In the genomic region with DNA sequence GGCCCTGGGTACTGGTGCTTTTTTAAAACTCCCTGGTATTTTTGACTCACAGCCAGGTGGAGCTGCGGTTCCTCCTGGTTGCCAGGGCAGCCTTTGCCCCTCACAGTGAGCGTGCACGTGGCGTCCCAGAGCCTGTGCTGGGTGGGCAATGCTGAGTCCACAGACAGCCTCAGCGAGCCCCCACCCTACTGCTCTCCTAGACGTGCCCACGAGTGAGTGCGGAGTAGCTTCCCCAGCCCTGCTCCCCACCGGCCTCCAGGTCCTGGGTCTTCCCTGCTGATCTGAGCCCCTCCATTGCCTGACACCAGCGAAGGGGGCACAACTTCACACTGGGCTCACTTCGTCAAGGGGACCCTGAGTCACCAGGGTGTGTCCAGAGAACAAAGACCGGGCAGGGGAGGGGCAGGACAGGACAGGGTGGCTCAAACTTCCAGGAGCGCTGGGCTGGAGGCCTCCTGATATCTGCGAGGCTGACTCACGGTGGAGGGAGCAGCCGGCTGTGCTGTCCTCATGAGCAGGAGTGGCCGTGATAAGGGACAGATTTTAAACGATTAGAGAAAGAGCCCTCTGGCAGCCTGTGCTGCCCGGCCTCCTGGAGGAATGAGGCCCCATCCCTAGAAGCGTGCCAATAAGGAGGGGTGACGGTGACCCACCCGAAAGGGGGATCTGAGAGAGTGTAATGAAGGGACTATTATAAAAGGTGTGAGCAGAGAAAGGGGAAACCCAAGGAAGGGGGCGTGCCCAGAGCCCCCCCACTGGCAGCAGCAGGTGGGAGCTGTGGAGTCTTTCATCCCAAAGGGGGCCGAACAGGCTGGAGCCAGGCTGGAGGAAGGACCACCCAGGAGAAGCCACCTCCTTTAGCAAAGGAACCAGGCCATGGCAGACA, we compare ENCODE assay signal across 11 cellular contexts.
DNase-seq lines count a peak whose midpoint lies in the region; ATAC-seq, FAIRE-seq and TF ChIP-seq lines count a peak whose summit lies in the region.
"Had no signal": no experiment of that assay in that cellular context is flagged by ENCODE, and none has a peak within 500 bp of the region (broad histone marks: within the 10 kb centered on the region; RNA-seq: fewer than 3 reads in every experiment).

No MANE protein-coding gene starts in this region.

- POLR2A ChIA-PET in activated CD4-positive, alpha-beta T cell treated with anti-CD3 and anti-CD28 coated beads for 36 hours (lab: Charles Lee): no interaction called here

- ATAC-seq in activated CD4-positive, alpha-beta T cell treated with anti-CD3 and anti-CD28 coated beads for 36 hours: peak; percentile 10
- no peak for ATAC-seq in GM19395 (IDR thresholded peaks at IDR 0.05; ENCODE audit: unreplicated experiment)

- DNase-seq in activated CD4-positive, alpha-beta T cell treated with anti-CD3 and anti-CD28 coated beads for 36 hours: no peak
- no peak for DNase-seq in activated CD4-positive, alpha-beta T cell treated with anti-CD3 and anti-CD28 coated beads for 1 hour
- peak; percentile 53 for DNase-seq in astrocyte (ENCODE audit: low read depth)
- peak; percentile 61 for DNase-seq in kidney
- DNase-seq in ureter (ENCODE audit: low spot score): peak; percentile 73
- no peak for DNase-seq in NCI-H2029 treated with DMSO at 0.1 percent for 48 hours (lab: John Stamatoyannopoulos, UW)
- no peak for DNase-seq in kidney glomerular epithelial cell (lab: John Stamatoyannopoulos, UW)
- DNase-seq: activated gamma-delta T cell treated with Interleukin-2 at 50 U/mL for 16 hours, MV-4-11, T-cell had no signal

- no peak for FAIRE-seq in astrocyte (lab: Jason Lieb, UNC)
- no peak for FAIRE-seq in kidney (lab: Jason Lieb, UNC)

- no peak overlapping the region for H3K27ac Mint-ChIP-seq in activated CD4-positive, alpha-beta T cell treated with anti-CD3 and anti-CD28 coated beads for 36 hours
- H3K27ac Mint-ChIP-seq in astrocyte (ENCODE audit: unreplicated experiment): peak overlapping the region; percentile 78
- H3K27ac Mint-ChIP-seq: T-cell had no signal

- no peaks in the 10 kb centered on the region for H4K20me1 ChIP-seq in astrocyte (ENCODE audit: insufficient read depth, low read length)

- H3K27me3 ChIP-seq in astrocyte (ENCODE audit: insufficient read depth, low read length): no peaks in the 10 kb centered on the region

- H3K79me2 ChIP-seq in astrocyte (ENCODE audit: insufficient read depth, low read length): no peaks in the 10 kb centered on the region

- no peak overlapping the region for H3K4me3 ChIP-seq in astrocyte (ENCODE audit: insufficient read depth, low read depth, low read length)
- no peak overlapping the region for H3K4me3 ChIP-seq in kidney (ENCODE audit: low read length in 2 of 2)

- H2AFZ ChIP-seq in astrocyte (ENCODE audit: low read depth, low read length): peak overlapping the region; percentile 81

- intact Hi-C loops in activated CD4-positive, alpha-beta T cell treated with anti-CD3 and anti-CD28 coated beads for 36 hours (cut with DNase I, micrococcal nuclease): no loop called here
- intact Hi-C loops in kidney (cut with DNase I): no loop called here

- no peaks in the 10 kb centered on the region for H3K36me3 Mint-ChIP-seq in activated CD4-positive, alpha-beta T cell treated with anti-CD3 and anti-CD28 coated beads for 36 hours (ENCODE audit: low read depth)
- H3K36me3 Mint-ChIP-seq in astrocyte (ENCODE audit: low read depth, unreplicated experiment): no peaks in the 10 kb centered on the region
- H3K36me3 Mint-ChIP-seq: T-cell had no signal

- peaks cover 5% of the 10 kb centered on the region for H3K9me3 ChIP-seq in astrocyte (ENCODE audit: insufficient read depth, low read depth, low read length)
- no peaks in the 10 kb centered on the region for H3K9me3 ChIP-seq in kidney (ENCODE audit: control insufficient read depth in 1 of 2, low read length in 2 of 2)

- H3K4me2 ChIP-seq in astrocyte (ENCODE audit: low read length): peak overlapping the region; percentile 47

- no peaks in the 10 kb centered on the region for H3K9me3 Mint-ChIP-seq in activated CD4-positive, alpha-beta T cell treated with anti-CD3 and anti-CD28 coated beads for 36 hours (ENCODE audit: low read depth)
- H3K9me3 Mint-ChIP-seq in astrocyte (ENCODE audit: unreplicated experiment): peaks cover 6% of the 10 kb centered on the region

- H3K9ac ChIP-seq in astrocyte (ENCODE audit: low read length) (peak overlapping the region; percentile 60), kidney (ENCODE audit: low read length in 2 of 2) (no peak overlapping the region)

- peaks cover 2% of the 10 kb centered on the region for H3K27me3 Mint-ChIP-seq in activated CD4-positive, alpha-beta T cell treated with anti-CD3 and anti-CD28 coated beads for 36 hours
- H3K27me3 Mint-ChIP-seq in astrocyte (ENCODE audit: low read depth, unreplicated experiment): peaks cover 18% of the 10 kb centered on the region

- CTCF ChIA-PET in activated CD4-positive, alpha-beta T cell treated with anti-CD3 and anti-CD28 coated beads for 36 hours (lab: Charles Lee): no interaction called here

- no peak for TF ChIP-seq CTCF in astrocyte (IDR thresholded peaks at IDR 0.05; ENCODE audit: insufficient read depth, low read depth, low read length)
- no peak for TF ChIP-seq CTCF in kidney (IDR thresholded peaks at IDR 0.05; ENCODE audit: borderline replicate concordance, extremely low read depth, insufficient read depth)

- H3K27ac ChIP-seq in astrocyte (ENCODE audit: low read depth, low read length): peak overlapping the region; percentile 85
- no peak overlapping the region for H3K27ac ChIP-seq in kidney (ENCODE audit: low read depth in 2 of 2, low read length in 2 of 2)

- H3K4me1 ChIP-seq in astrocyte (ENCODE audit: insufficient read depth, low read length) (peaks cover 29% of the 10 kb centered on the region), kidney (ENCODE audit: control insufficient read depth in 1 of 2, insufficient read depth in 1 of 2, low read depth in 1 of 2, low read length in 2 of 2) (no peaks in the 10 kb centered on the region)

- H3K4me3 Mint-ChIP-seq in activated CD4-positive, alpha-beta T cell treated with anti-CD3 and anti-CD28 coated beads for 36 hours: no peak overlapping the region
- no peak overlapping the region for H3K4me3 Mint-ChIP-seq in astrocyte (ENCODE audit: unreplicated experiment)
- H3K4me3 Mint-ChIP-seq: T-cell had no signal

- H3K4me1 Mint-ChIP-seq in activated CD4-positive, alpha-beta T cell treated with anti-CD3 and anti-CD28 coated beads for 36 hours: no peaks in the 10 kb centered on the region
- peaks cover 17% of the 10 kb centered on the region for H3K4me1 Mint-ChIP-seq in astrocyte (ENCODE audit: low read depth, unreplicated experiment)
- H3K4me1 Mint-ChIP-seq: T-cell had no signal

- H3K36me3 ChIP-seq in astrocyte (ENCODE audit: insufficient read depth, low read length) (no peaks in the 10 kb centered on the region), kidney (ENCODE audit: control insufficient read depth in 1 of 2, insufficient read depth in 2 of 2, low read length in 2 of 2) (no peaks in the 10 kb centered on the region)

Comparison
In these comparisons a context has a peak if more than half of its experiments do, and no peak if none do; other contexts are left out.
1. DNase-seq: peak in astrocyte (single experiment), kidney (single experiment) and ureter (single experiment); none in activated CD4-positive, alpha-beta T cell treated with anti-CD3 and anti-CD28 coated beads for 36 hours (single experiment), activated CD4-positive, alpha-beta T cell treated with anti-CD3 and anti-CD28 coated beads for 1 hour (single experiment), NCI-H2029 treated with DMSO at 0.1 percent for 48 hours (single experiment) and kidney glomerular epithelial cell (single experiment).